In genomic region chr20:36808317-36809257, GRCh38 we compare ENCODE assay signal across 8 cellular contexts. TPM values are rescaled to one million over a fixed set of nuclear protein-coding genes. Genes with fewer than 3 reads are reported as not detected.
DNase-seq lines count a peak whose midpoint lies in the region; ATAC-seq and TF ChIP-seq lines count a peak whose summit lies in the region.

No MANE protein-coding gene starts in this region.

- no peak overlapping the region for H3K4me3 Mint-ChIP-seq in natural killer cell treated with Interleukin-12 subunit alpha and Interleukin-12 subunit beta and Interleukin-15 and Interleukin-18, amount 100 ng/mL, for 72 hours

- peaks cover 0 to 17% (median 9%) of the 10 kb centered on the region in 4 donors for H3K4me1 ChIP-seq in stomach

- H3K27me3 ChIP-seq in stomach = no peaks in the 10 kb centered on the region

- no peaks in the 10 kb centered on the region for H3K4me1 Mint-ChIP-seq in natural killer cell treated with Interleukin-12 subunit alpha and Interleukin-12 subunit beta and Interleukin-15 and Interleukin-18, amount 100 ng/mL, for 72 hours (ENCODE audit: low read depth in 2 of 2)

- no peak overlapping the region for H3K27ac Mint-ChIP-seq in natural killer cell treated with Interleukin-12 subunit alpha and Interleukin-12 subunit beta and Interleukin-15 and Interleukin-18, amount 100 ng/mL, for 72 hours

- H3K36me3 Mint-ChIP-seq in natural killer cell treated with Interleukin-12 subunit alpha and Interleukin-12 subunit beta and Interleukin-15 and Interleukin-18, amount 100 ng/mL, for 72 hours = no peaks in the 10 kb centered on the region

- intact Hi-C loops in stomach (cut with DNase I; ENCODE audit: low total_unique reads) = no loop called here

- H3K9me3 ChIP-seq in stomach = no peaks in the 10 kb centered on the region

- H3K4me3 ChIP-seq in epithelial cell of esophagus (ENCODE audit: low read length) = no peak overlapping the region
- no peak overlapping the region for H3K4me3 ChIP-seq in stomach

- no peak for TF ChIP-seq EP300 in stomach (IDR thresholded peaks at IDR 0.05)

- peaks cover 30 to 90% (median 83%) of the 10 kb centered on the region in 4 donors for H3K36me3 ChIP-seq in stomach

- 72 to 84% (median 79%) methylated on average over 15 to 19 of the region's 19 CpGs for WGBS in stomach, 5 donors

- ATAC-seq in natural killer cell treated with Interleukin-12 subunit alpha and Interleukin-12 subunit beta and Interleukin-15 and Interleukin-18, amount 100 ng/mL, for 72 hours = peak; percentile 58 to 74
- ATAC-seq in HG03175 (IDR thresholded peaks at IDR 0.05; ENCODE audit: unreplicated experiment) = no peak

- TF ChIP-seq CTCF in GM12874 (IDR thresholded peaks at IDR 0.05; ENCODE audit: insufficient read depth, low read depth, low read length) (peak; percentile 95), epithelial cell of esophagus (IDR thresholded peaks at IDR 0.05; ENCODE audit: insufficient read depth, low read depth, low read length, missing control alignments) (peak; percentile 79), stomach (IDR thresholded peaks at IDR 0.05) (peak in 4 of 7 experiments; percentile 23 to 74 (median 64))

- TF ChIP-seq POLR2A in stomach (IDR thresholded peaks at IDR 0.05) = no peak

- no peaks in the 10 kb centered on the region for H3K9me3 Mint-ChIP-seq in natural killer cell treated with Interleukin-12 subunit alpha and Interleukin-12 subunit beta and Interleukin-15 and Interleukin-18, amount 100 ng/mL, for 72 hours

- no peaks in the 10 kb centered on the region for H3K27me3 Mint-ChIP-seq in natural killer cell treated with Interleukin-12 subunit alpha and Interleukin-12 subunit beta and Interleukin-15 and Interleukin-18, amount 100 ng/mL, for 72 hours

- no peak overlapping the region for H3K27ac ChIP-seq in stomach

- DNase-seq in NCI-H69 (lab: John Stamatoyannopoulos, UW) = peak; percentile 40
- peak; percentile 24 to 27 for DNase-seq in activated CD8-positive, alpha-beta memory T cell treated with anti-CD3 and anti-CD28 coated beads for 4 hours (ENCODE audit: low read depth in 2 of 2)
- peak; percentile 96 for DNase-seq in epithelial cell of esophagus (ENCODE audit: low read depth)
- peak; percentile 73 for DNase-seq in natural killer cell treated with Interleukin-12 subunit alpha and Interleukin-12 subunit beta and Interleukin-15 and Interleukin-18, amount 100 ng/mL, for 72 hours (ENCODE audit: low spot score)
- DNase-seq in stomach = peak; percentile 70
- DNase-seq in mesenteric fat pad (ENCODE audit: low spot score) = no peak

RNA-seq across cellular contexts. Expression of gene DSN1, which starts 35.0 kb away (rescaled TPM):
- total RNA-seq in natural killer cell treated with Interleukin-12 subunit alpha and Interleukin-12 subunit beta and Interleukin-15 and Interleukin-18, amount 100 ng/mL, for 72 hours = 10 to 100 TPM; 21.6 to 29.1 TPM
- total RNA-seq in stomach (10 to 100 TPM in 2 of 5 donors, 1 to 10 TPM in 3; 1.3 to 18.9 (median 7.2) TPM), mesenteric fat pad (6.4 TPM)
- 10 to 100 TPM in 1 of 3 donors, 1 to 10 TPM in 2; 8.0 to 11.8 (median 8.1) TPM for polyA plus RNA-seq in stomach
